8 cellular contexts compared by ENCODE assay signal in the genomic region with DNA sequence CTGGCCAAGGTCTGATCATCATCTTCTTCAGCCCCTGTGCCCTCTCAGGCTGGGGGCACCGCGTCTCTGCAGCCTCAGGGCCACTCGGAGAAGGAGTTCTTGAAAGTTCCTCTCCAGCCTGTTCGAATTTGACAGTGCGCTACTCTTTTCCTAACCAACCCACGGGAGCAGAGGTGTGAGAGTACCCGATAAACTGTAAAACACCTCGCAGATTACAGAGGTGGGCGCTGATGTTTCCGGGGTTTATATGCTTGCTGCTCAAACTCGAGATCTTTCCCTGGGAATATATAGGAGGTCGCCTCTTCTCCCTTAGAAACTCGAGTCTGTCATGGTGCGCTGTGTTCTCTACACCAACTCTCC. TPM values are rescaled to one million over a fixed set of nuclear protein-coding genes. Genes with fewer than 3 reads are reported as not detected.
DNase-seq lines count a peak whose midpoint lies in the region; ATAC-seq, FAIRE-seq and TF ChIP-seq lines count a peak whose summit lies in the region.

No MANE protein-coding gene starts in this region.

- ATAC-seq in HG02642 (IDR thresholded peaks at IDR 0.05; ENCODE audit: poor library complexity, unreplicated experiment), result peak; percentile 27
- no peak for ATAC-seq in activated CD8-positive, alpha-beta T cell treated with anti-CD3 and anti-CD28 coated beads for 36 hours

- no peaks in the 10 kb centered on the region for H3K27me3 Mint-ChIP-seq in activated CD8-positive, alpha-beta T cell treated with anti-CD3 and anti-CD28 coated beads for 36 hours

- H3K4me1 ChIP-seq in left ventricle myocardium inferior, result peaks cover 29% of the 10 kb centered on the region

- peaks cover 23% of the 10 kb centered on the region for H3K4me1 Mint-ChIP-seq in activated CD8-positive, alpha-beta T cell treated with anti-CD3 and anti-CD28 coated beads for 36 hours (ENCODE audit: low read depth)

- peak overlapping the region; percentile 94 for H3K27ac ChIP-seq in left ventricle myocardium inferior (replicated peaks)

- no peaks in the 10 kb centered on the region for H3K9me3 Mint-ChIP-seq in activated CD8-positive, alpha-beta T cell treated with anti-CD3 and anti-CD28 coated beads for 36 hours

- peaks cover 38% of the 10 kb centered on the region for H3K36me3 ChIP-seq in left ventricle myocardium inferior

- H3K4me3 Mint-ChIP-seq in activated CD8-positive, alpha-beta T cell treated with anti-CD3 and anti-CD28 coated beads for 36 hours, result peak overlapping the region; percentile 96

- POLR2A ChIA-PET in activated CD8-positive, alpha-beta T cell treated with anti-CD3 and anti-CD28 coated beads for 36 hours (lab: Charles Lee), result interaction anchor here (0.7 to 2.9 kb wide), 6 partner anchors 10 to 296 kb away, joined by 3 to 12 read pairs (median 4); a partner anchor contains a TSS

- no peaks in the 10 kb centered on the region for H3K9me3 ChIP-seq in left ventricle myocardium inferior (replicated peaks)

- peaks cover 14% of the 10 kb centered on the region for H3K36me3 Mint-ChIP-seq in activated CD8-positive, alpha-beta T cell treated with anti-CD3 and anti-CD28 coated beads for 36 hours (ENCODE audit: low read depth)

- TF ChIP-seq CTCF in activated CD8-positive, alpha-beta T cell treated with anti-CD3 and anti-CD28 coated beads for 36 hours (IDR thresholded peaks at IDR 0.05), result no peak
- no peak for TF ChIP-seq CTCF in left ventricle myocardium inferior (IDR thresholded peaks at IDR 0.05; ENCODE audit: borderline replicate concordance)

- CTCF ChIA-PET in activated CD8-positive, alpha-beta T cell treated with anti-CD3 and anti-CD28 coated beads for 36 hours (lab: Charles Lee), result interaction anchor here (1.0 to 2.3 kb wide), 5 partner anchors 9 to 444 kb away, joined by 3 to 7 read pairs (median 6); a partner anchor contains a TSS

- peak; percentile 25 for DNase-seq in activated CD8-positive, alpha-beta T cell treated with anti-CD3 and anti-CD28 coated beads for 36 hours
- DNase-seq in left ventricle myocardium inferior (no peak), skeletal muscle cell (ENCODE audit: low read depth) (no peak), RCC 7860 (ENCODE audit: low spot score) (no peak), GM19238 (ENCODE audit: insufficient read length, low spot score) (no peak), middle frontal gyrus (ENCODE audit: extremely low spot score, low spot score) (no peak)

- H3K27me3 ChIP-seq in left ventricle myocardium inferior (ENCODE audit: low read depth), result no peaks in the 10 kb centered on the region

- H3K4me3 ChIP-seq in GM08714 (ENCODE audit: low read length) (peak overlapping the region; percentile 95), left ventricle myocardium inferior (peak overlapping the region; percentile 84), skeletal muscle cell (ENCODE audit: low read depth, low read length) (peak overlapping the region; percentile 96)

- no peak for FAIRE-seq in RCC 7860 (lab: Jason Lieb, UNC)

- intact Hi-C loops in activated CD8-positive, alpha-beta T cell treated with anti-CD3 and anti-CD28 coated beads for 36 hours (cut with micrococcal nuclease), result no loop called here
- intact Hi-C loops in left ventricle myocardium inferior (cut with micrococcal nuclease), result no loop called here

- H3K27ac Mint-ChIP-seq in activated CD8-positive, alpha-beta T cell treated with anti-CD3 and anti-CD28 coated beads for 36 hours, result peak overlapping the region; percentile 90

RNA-seq across cellular contexts. Expression of a gene that starts 0.5 kb away (rescaled TPM):
- total RNA-seq in activated CD8-positive, alpha-beta T cell treated with anti-CD3 and anti-CD28 coated beads for 36 hours, result 10 to 100 TPM; 35.9 to 37.1 TPM
- total RNA-seq in left ventricle myocardium inferior, result 22.9 TPM

RNA-seq across cellular contexts. Expression of a gene that starts 57.2 kb away (rescaled TPM):
- total RNA-seq in activated CD8-positive, alpha-beta T cell treated with anti-CD3 and anti-CD28 coated beads for 36 hours, result 100 to 1,000 TPM; 757 to 842 TPM
- total RNA-seq in left ventricle myocardium inferior, result 760 TPM

RNA-seq across cellular contexts. Expression of a gene that starts 58.0 kb away (rescaled TPM):
- total RNA-seq in activated CD8-positive, alpha-beta T cell treated with anti-CD3 and anti-CD28 coated beads for 36 hours, result not detected
- 5.1 TPM for total RNA-seq in left ventricle myocardium inferior
